In genomic region chr3:47440131-47440530, GRCh38 we compare ENCODE assay signal across 10 cellular contexts. TPM values are rescaled to one million over a fixed set of nuclear protein-coding genes. Genes with fewer than 3 reads are reported as not detected.
A peak's percentile ranks its signal among the peaks of the same experiment; 100 is the strongest.
DNase-seq lines count a peak whose midpoint lies in the region; ATAC-seq and TF ChIP-seq lines count a peak whose summit lies in the region.
"Had no signal": no experiment of that assay in that cellular context is flagged by ENCODE, and none has a peak within 500 bp of the region (broad histone marks: within the 10 kb centered on the region; RNA-seq: fewer than 3 reads in every experiment).

No MANE protein-coding gene starts in this region.

- TF ChIP-seq CTCF in LNCaP clone FGC (IDR thresholded peaks at IDR 0.05; ENCODE audit: control insufficient read depth, extremely low read depth, insufficient read depth) = peak; percentile 9; the same call in 1 of the 2 replicates
- TF ChIP-seq CTCF in mesothelial cell of epicardium (IDR thresholded peaks at IDR 0.05; ENCODE audit: unreplicated experiment) = no peak

- peaks cover 34% of the 10 kb centered on the region for H3K36me3 Mint-ChIP-seq in mesothelial cell of epicardium

- peaks cover 16% of the 10 kb centered on the region for H3K4me1 Mint-ChIP-seq in mesothelial cell of epicardium

- peak; percentile 70 for DNase-seq in Ammon's horn (ENCODE audit: low spot score)
- no peak for DNase-seq in LNCaP clone FGC (ENCODE audit: low read depth)
- peak; percentile 43 for DNase-seq in ecto neural progenitor cell (ENCODE audit: low spot score)
- peak; percentile 70 for DNase-seq in midbrain (lab: John Stamatoyannopoulos, UW)
- DNase-seq in mesothelial cell of epicardium (ENCODE audit: low spot score in 2 of 2, unreplicated experiment in 2 of 2) = no peak
- DNase-seq in NCI-H1436 (lab: John Stamatoyannopoulos, UW) = no peak
- no peak for DNase-seq in UCSD-AML1 (lab: John Stamatoyannopoulos, UW; ENCODE audit: unreplicated experiment)
- DNase-seq: DMS153, immature natural killer cell had no signal

- H3K4me3 Mint-ChIP-seq in mesothelial cell of epicardium = no peak overlapping the region
- H3K4me3 Mint-ChIP-seq: immature natural killer cell had no signal

- ATAC-seq in HG02678 (IDR thresholded peaks at IDR 0.05; ENCODE audit: unreplicated experiment) = no peak

- H3K27ac Mint-ChIP-seq in mesothelial cell of epicardium = no peak overlapping the region

- peaks cover 7% of the 10 kb centered on the region for H3K9me3 Mint-ChIP-seq in mesothelial cell of epicardium
- H3K9me3 Mint-ChIP-seq: immature natural killer cell had no signal

- no peaks in the 10 kb centered on the region for H3K27me3 Mint-ChIP-seq in mesothelial cell of epicardium (ENCODE audit: low read depth)

- H3K4me3 ChIP-seq in LNCaP clone FGC (ENCODE audit: low read depth, low read length) = no peak overlapping the region

RNA-seq across cellular contexts. Expression of gene SCAP, which starts 35.6 kb away (rescaled TPM):
- total RNA-seq in mesothelial cell of epicardium = 104 to 113 TPM (median 109 TPM) in 3 replicates

RNA-seq across cellular contexts. Expression of gene PTPN23, which starts 59.3 kb away (rescaled TPM):
- total RNA-seq in mesothelial cell of epicardium = 47.1 to 56.7 TPM (median 50.6 TPM) in 3 replicates

Comparison
In these comparisons a context has a peak if more than half of its experiments do, and no peak if none do; other contexts are left out.
1. DNase-seq: peak in Ammon's horn (single experiment), ecto neural progenitor cell (single experiment) and midbrain (single experiment); none in LNCaP clone FGC (single experiment), mesothelial cell of epicardium (0 of 2), NCI-H1436 (single experiment) and UCSD-AML1 (single experiment).